8 cellular contexts compared by ENCODE assay signal in genomic region chr11:122781378-122782040, GRCh38. TPM values are rescaled to one million over a fixed set of nuclear protein-coding genes. Genes with fewer than 3 reads are reported as not detected.
DNase-seq lines count a peak whose midpoint lies in the region; ATAC-seq, FAIRE-seq and TF ChIP-seq lines count a peak whose summit lies in the region.

No MANE protein-coding gene starts in this region.

- H3K27me3 Mint-ChIP-seq in activated CD4-positive, alpha-beta memory T cell treated with anti-CD3 and anti-CD28 coated beads for 36 hours, result no peaks in the 10 kb centered on the region

- peaks cover 24% of the 10 kb centered on the region for H3K4me1 ChIP-seq in A549

- CTCF ChIA-PET in A549 (lab: Yijun Ruan, JAX), result interaction anchor here (0.6 to 6.2 kb wide), 50 partner anchors 9 to 759 kb away, joined by 3 to 57 read pairs (median 4); partner anchors contain the start of gene UBASH3B
- CTCF ChIA-PET in activated CD4-positive, alpha-beta memory T cell treated with anti-CD3 and anti-CD28 coated beads for 36 hours (lab: Charles Lee), result interaction anchor here (0.6 to 8.7 kb wide), 39 partner anchors 8 to 239 kb away, joined by 3 to 119 read pairs (median 5); partner anchors contain the start of gene UBASH3B

- H3K27ac Mint-ChIP-seq in activated CD4-positive, alpha-beta memory T cell treated with anti-CD3 and anti-CD28 coated beads for 36 hours, result no peak overlapping the region

- peak; percentile 83 to 84 for DNase-seq in A549 (ENCODE audit: low read depth in 1 of 2, low spot score in 1 of 2)
- peak; percentile 47 for DNase-seq in GM18507 (ENCODE audit: extremely low spot score, insufficient read length, low read depth)
- DNase-seq in NCI-H526 treated with DMSO at 0.1 percent for 48 hours (lab: John Stamatoyannopoulos, UW), result peak; percentile 80
- DNase-seq in activated CD4-positive, alpha-beta memory T cell treated with anti-CD3 and anti-CD28 coated beads for 36 hours, result peak; percentile 84
- peak; percentile 66 for DNase-seq in effector CD4-positive, alpha-beta T cell
- peak; percentile 96 for DNase-seq in medulla oblongata (ENCODE audit: extremely low spot score)
- peak; percentile 65 for DNase-seq in stimulated activated CD8-positive, alpha-beta memory T cell treated with anti-CD3 and anti-CD28 coated beads, Interleukin-15, amount 100 ng/mL, for 1 hour (ENCODE audit: low read depth)

- FAIRE-seq in A549 (lab: Jason Lieb, UNC), result no peak
- peak; percentile 91 for FAIRE-seq in GM18507 (lab: Jason Lieb, UNC)

- intact Hi-C loops in activated CD4-positive, alpha-beta memory T cell treated with anti-CD3 and anti-CD28 coated beads for 36 hours (cut with micrococcal nuclease), result loop anchor here (1.0 kb wide), 3 partner anchors 148 to 201 kb away; no protein-coding TSS in a partner anchor

- H3K36me3 Mint-ChIP-seq in activated CD4-positive, alpha-beta memory T cell treated with anti-CD3 and anti-CD28 coated beads for 36 hours, result peaks cover 26% of the 10 kb centered on the region

- peaks cover 24% of the 10 kb centered on the region for H3K4me1 Mint-ChIP-seq in activated CD4-positive, alpha-beta memory T cell treated with anti-CD3 and anti-CD28 coated beads for 36 hours (ENCODE audit: low read depth)

- ATAC-seq in A549 (peak; percentile 95 to 97), HG03432 (IDR thresholded peaks at IDR 0.05; ENCODE audit: unreplicated experiment) (peak; percentile 75)

- POLR2A ChIA-PET in A549 (lab: Yijun Ruan, JAX), result interaction anchor here (1.2 to 2.6 kb wide), 2 partner anchors 117 to 126 kb away, joined by 3 to 14 read pairs; partner anchors contain the start of gene UBASH3B
- POLR2A ChIA-PET in activated CD4-positive, alpha-beta memory T cell treated with anti-CD3 and anti-CD28 coated beads for 36 hours (lab: Charles Lee), result interaction anchor here (1.2 kb wide), 1 partner anchor 126 kb away, joined by 3 read pairs; the partner anchor contains the start of gene UBASH3B

- no peak for TF ChIP-seq EP300 in A549 (IDR thresholded peaks at IDR 0.05)

- 24% methylated on average over 12 of the region's 12 CpGs for WGBS in A549 (ENCODE audit: missing lambda C conversion rate)

- H3K9me3 Mint-ChIP-seq in activated CD4-positive, alpha-beta memory T cell treated with anti-CD3 and anti-CD28 coated beads for 36 hours, result no peaks in the 10 kb centered on the region

- TF ChIP-seq RAD21 in A549 (conservative IDR thresholded peaks at IDR 0.05 in 1 of 2, IDR thresholded peaks at IDR 0.05 in 1 of 2), result peak; percentile 88 to 92

- H3K27ac ChIP-seq in A549, result peak overlapping the region; percentile 54 to 68; a peak in 5 of 6 replicates

- TF ChIP-seq POLR2A in A549 (IDR thresholded peaks at IDR 0.05; ENCODE audit: low read length), result no peak

- H3K9me3 ChIP-seq in A549, result no peaks in the 10 kb centered on the region

- no peak overlapping the region for H3K4me3 ChIP-seq in A549

- H3K4me2 ChIP-seq in A549, result no peak overlapping the region

- peak; percentile 77 for TF ChIP-seq CTCF in A549 (IDR thresholded peaks at IDR 0.05)

- no peak overlapping the region for H3K4me3 Mint-ChIP-seq in activated CD4-positive, alpha-beta memory T cell treated with anti-CD3 and anti-CD28 coated beads for 36 hours

TF ChIP-seq in A549, 52 proteins besides CTCF, POLR2A, EP300 and RAD21:
- TF ChIP-seq MAX (IDR thresholded peaks at IDR 0.05) (0 out of 2 replicates have a peak, but pooled peaks have one; percentile 22), ZFP36 (IDR thresholded peaks at IDR 0.05; ENCODE audit: borderline replicate concordance, partially characterized antibody) (no peak), SMC3 (IDR thresholded peaks at IDR 0.05) (peak; percentile 94), MAFK (IDR thresholded peaks at IDR 0.05; ENCODE audit: partially characterized antibody) (peak; percentile 26)

RNA-seq across cellular contexts. Expression of gene CRTAM, which starts 56.8 kb away (rescaled TPM):
- polyA plus RNA-seq in A549 (2011; rRNA removed) (0.07 and 0.08 TPM in 2 replicates), A549 (2017; fragmentation: RNase III; extraction: RNeasy Plus Mini Kit Qiagen cat#74134 plus additional on column Dnase treatment) (0.04 TPM in 1 of 3 replicates, not detected in the others)
- 0.08 TPM in 1 of 2 replicates, not detected in the other for polyA plus RNA-seq in A549 (2012; cell fraction: cytosol; rRNA removed)
- 0.04 TPM in 1 of 2 replicates, not detected in the other for polyA plus RNA-seq in A549 (2012; cell fraction: nucleus; rRNA removed)
- polyA minus RNA-seq in A549 (2011; rRNA and poly(A)+ RNA removed), result 0.39 TPM in 1 of 2 replicates, not detected in the other
- under 1 TPM; 0.24 TPM for total RNA-seq in activated CD4-positive, alpha-beta memory T cell treated with anti-CD3 and anti-CD28 coated beads for 36 hours
